8 cellular contexts compared by ENCODE assay signal in genomic region chr12:2877959-2878732, GRCh38. TPM values are rescaled to one million over a fixed set of nuclear protein-coding genes. Genes with fewer than 3 reads are reported as not detected.
DNase-seq lines count a peak whose midpoint lies in the region; ATAC-seq and TF ChIP-seq lines count a peak whose summit lies in the region.

No MANE protein-coding gene starts in this region.

- H3K27me3 ChIP-seq in Loucy (ENCODE audit: insufficient read depth, low read length, poor library complexity, severe bottlenecking), result no peaks in the 10 kb centered on the region
- H3K27me3 ChIP-seq in neuronal stem cell (ENCODE audit: control insufficient read depth in 3 of 3, insufficient read depth in 3 of 3, low read depth in 1 of 3, low read length in 3 of 3), result no peaks in the 10 kb centered on the region

- H2AK5ac ChIP-seq in neuronal stem cell (ENCODE audit: low read depth, low read length), result no peak overlapping the region

- no peak overlapping the region for H3K14ac ChIP-seq in neuronal stem cell (ENCODE audit: low read length)

- no peak overlapping the region for H2BK120ac ChIP-seq in neuronal stem cell (ENCODE audit: low read depth, low read length)

- H3K27me3 Mint-ChIP-seq in T-helper 17 cell, result no peaks in the 10 kb centered on the region

- H3K36me3 Mint-ChIP-seq in T-helper 17 cell (ENCODE audit: low read depth), result peaks cover 8% of the 10 kb centered on the region

- no peaks in the 10 kb centered on the region for H3K9me2 ChIP-seq in Loucy (replicated peaks; ENCODE audit: low read depth, low read length)

- ATAC-seq in T-helper 17 cell, result peak; percentile 32
- no peak for ATAC-seq in HG03139 (IDR thresholded peaks at IDR 0.05; ENCODE audit: unreplicated experiment)
- ATAC-seq in GM21360 (IDR thresholded peaks at IDR 0.05; ENCODE audit: unreplicated experiment), result no peak

- H2BK12ac ChIP-seq in neuronal stem cell (ENCODE audit: low read length), result no peak overlapping the region

- H4K8ac ChIP-seq in neuronal stem cell (ENCODE audit: low read depth, low read length), result no peak overlapping the region

- H3K4me3 ChIP-seq in Loucy (ENCODE audit: low read length, poor library complexity, severe bottlenecking) (peak overlapping the region; percentile 91), neuronal stem cell (ENCODE audit: low read length in 2 of 2) (peak overlapping the region; percentile 74 to 93)

- no peak overlapping the region for H2BK5ac ChIP-seq in neuronal stem cell (ENCODE audit: low read length)

- peak overlapping the region; percentile 96 for H3K4me3 Mint-ChIP-seq in T-helper 17 cell

- H3K27ac Mint-ChIP-seq in T-helper 17 cell, result peak overlapping the region; percentile 99

- H3K4ac ChIP-seq in neuronal stem cell (ENCODE audit: low read length), result no peak overlapping the region

- DNase-seq in DMS53 (lab: John Stamatoyannopoulos, UW) (peak; percentile 87), T-helper 17 cell (no peak), fibroblast of gingiva (ENCODE audit: low read depth) (peak; percentile 69), neuronal stem cell (ENCODE audit: low spot score) (no peak), HT-29 (ENCODE audit: low spot score) (no peak)

- no peak for TF ChIP-seq CTCF in Loucy (conservative IDR thresholded peaks at IDR 0.05; ENCODE audit: low read length)

- H3K36me3 ChIP-seq in Loucy (ENCODE audit: insufficient read depth, low read length), result peaks cover 8% of the 10 kb centered on the region; the same call in 1 of the 2 replicates
- peaks cover 11 to 62% of the 10 kb centered on the region in 2 donors for H3K36me3 ChIP-seq in neuronal stem cell (replicated peaks in 1 of 2; ENCODE audit: control insufficient read depth in 2 of 2, insufficient read depth in 2 of 2, low read length in 2 of 2)

- peaks cover 12% of the 10 kb centered on the region for H3K79me1 ChIP-seq in neuronal stem cell (ENCODE audit: low read depth, low read length)

- H3K4me1 ChIP-seq in Loucy (ENCODE audit: insufficient read depth, low read length, poor library complexity, severe bottlenecking) (peaks cover 35% of the 10 kb centered on the region), neuronal stem cell (ENCODE audit: control insufficient read depth in 2 of 2, insufficient read depth in 1 of 2, low read depth in 1 of 2, low read length in 2 of 2) (peaks cover 0 to 3% of the 10 kb centered on the region in 2 donors)

- H3K79me2 ChIP-seq in Loucy (ENCODE audit: insufficient read depth, low read length), result peaks cover 97% of the 10 kb centered on the region

- peaks cover 30% of the 10 kb centered on the region for H3K4me1 Mint-ChIP-seq in T-helper 17 cell

- H3K9me3 ChIP-seq in Loucy (ENCODE audit: insufficient read depth, low read depth, low read length) (no peaks in the 10 kb centered on the region), T-helper 17 cell (ENCODE audit: control insufficient read depth, low read length, poor library complexity, severe bottlenecking) (no peaks in the 10 kb centered on the region), neuronal stem cell (replicated peaks in 1 of 2; ENCODE audit: control insufficient read depth in 2 of 2, insufficient read depth in 1 of 2, low read depth in 1 of 2, low read length in 2 of 2) (no peaks in the 10 kb centered on the region)

- no CpG with 5 or more reads among the region's 16 CpGs for WGBS in neuronal stem cell (ENCODE audit: extremely low coverage in 2 of 2, insufficient read length in 2 of 2, insufficient replicate concordance in 1 of 2), 2 donors

- H3K23ac ChIP-seq in neuronal stem cell (ENCODE audit: low read depth, low read length, poor library complexity), result no peak overlapping the region

- H4K20me1 ChIP-seq in Loucy (ENCODE audit: insufficient read depth, low read length, poor library complexity, severe bottlenecking), result peaks cover 14% of the 10 kb centered on the region

- peak overlapping the region; percentile 77 for H3K4me2 ChIP-seq in Loucy (ENCODE audit: low read depth, low read length, poor library complexity, severe bottlenecking)
- peak overlapping the region; percentile 55 for H3K4me2 ChIP-seq in neuronal stem cell (ENCODE audit: insufficient read depth, low read length, poor library complexity, severe bottlenecking)

- H2AFZ ChIP-seq in Loucy (ENCODE audit: low read length), result no peak overlapping the region
- peak overlapping the region; percentile 84 for H2AFZ ChIP-seq in neuronal stem cell (ENCODE audit: low read length)

- H3F3A ChIP-seq in Loucy (ENCODE audit: low read depth), result no peaks in the 10 kb centered on the region

- no peak overlapping the region for H2BK15ac ChIP-seq in neuronal stem cell (ENCODE audit: low read length)

- H4K91ac ChIP-seq in neuronal stem cell (ENCODE audit: low read depth, low read length, poor library complexity), result no peak overlapping the region

- peak overlapping the region; percentile 92 for H3K9ac ChIP-seq in Loucy (ENCODE audit: low read depth, low read length, poor library complexity, severe bottlenecking)
- H3K9ac ChIP-seq in neuronal stem cell (ENCODE audit: low read depth, low read length, poor library complexity), result no peak overlapping the region

- H3K27ac ChIP-seq in neuronal stem cell (replicated peaks; ENCODE audit: low read length), result peak overlapping the region; percentile 83

- no peak overlapping the region for H3K18ac ChIP-seq in neuronal stem cell (ENCODE audit: low read length)

RNA-seq across cellular contexts. Expression of gene RHNO1, which starts 1.1 kb away (rescaled TPM):
- 10 to 100 TPM; 18.9 to 32.9 TPM for total RNA-seq in T-helper 17 cell
- 129 TPM for polyA plus RNA-seq in neuronal stem cell (2013, experiment 1 of 2)
- 131 TPM for polyA plus RNA-seq in neuronal stem cell (2013, experiment 2 of 2)
- total RNA-seq in HT-29 (2014; rRNA removed; shearing (Covaris generic)), result 14.0 and 14.4 TPM in 2 replicates

RNA-seq across cellular contexts. Expression of gene FOXM1, which starts 1.2 kb away (rescaled TPM):
- total RNA-seq in T-helper 17 cell, result 1 to 10 TPM; 1.0 to 1.6 TPM
- 106 TPM for polyA plus RNA-seq in neuronal stem cell (2013, experiment 1 of 2)
- 102 TPM for polyA plus RNA-seq in neuronal stem cell (2013, experiment 2 of 2)
- 68.9 and 77.6 TPM in 2 replicates for total RNA-seq in HT-29 (2014; rRNA removed; shearing (Covaris generic))

RNA-seq across cellular contexts. Expression of gene TULP3, which starts 12.5 kb away (rescaled TPM):
- total RNA-seq in T-helper 17 cell, result 1 to 10 TPM; 6.3 to 7.9 TPM
- 41.4 TPM for polyA plus RNA-seq in neuronal stem cell (2013, experiment 1 of 2)
- polyA plus RNA-seq in neuronal stem cell (2013, experiment 2 of 2), result 41.6 TPM
- total RNA-seq in HT-29 (2014; rRNA removed; shearing (Covaris generic)), result 9.8 and 14.0 TPM in 2 replicates

RNA-seq across cellular contexts. Expression of gene TEX52, which starts 21.3 kb away (rescaled TPM):
- total RNA-seq in T-helper 17 cell, result not detected
- not detected for polyA plus RNA-seq in neuronal stem cell (2013, experiment 1 of 2)
- polyA plus RNA-seq in neuronal stem cell (2013, experiment 2 of 2), result not detected
- 0.10 and 0.94 TPM in 2 replicates for total RNA-seq in HT-29 (2014; rRNA removed; shearing (Covaris generic))

RNA-seq across cellular contexts. Expression of gene NRIP2, which starts 43.3 kb away (rescaled TPM):
- not detected for total RNA-seq in T-helper 17 cell
- 0.15 TPM for polyA plus RNA-seq in neuronal stem cell (2013, experiment 1 of 2)
- 0.19 TPM for polyA plus RNA-seq in neuronal stem cell (2013, experiment 2 of 2)
- not detected in 2 replicates for total RNA-seq in HT-29 (2014; rRNA removed; shearing (Covaris generic))

Comparison
In these comparisons a context has a peak if more than half of its experiments do, and no peak if none do; other contexts are left out.
1. DNase-seq: peak in DMS53 (single experiment) and fibroblast of gingiva (single experiment); none in T-helper 17 cell (0 of 3), neuronal stem cell (single experiment) and HT-29 (single experiment).
2. RNA of gene FOXM1, which starts 1.2 kb away (total RNA-seq): 68.9 to 77.6 TPM in HT-29; 1.0 to 1.6 TPM in T-helper 17 cell; every median in the first group is over 10 times any median in the second.